8 cellular contexts compared by ENCODE assay signal in genomic region chr2:191020221-191020741, GRCh38. TPM values are rescaled to one million over a fixed set of nuclear protein-coding genes. Genes with fewer than 3 reads are reported as not detected.
A peak's percentile ranks its signal among the peaks of the same experiment; 100 is the strongest.
DNase-seq lines count a peak whose midpoint lies in the region; ATAC-seq and TF ChIP-seq lines count a peak whose summit lies in the region.

No MANE protein-coding gene starts in this region.

- H3K27me3 ChIP-seq in BE2C = no peaks in the 10 kb centered on the region

- DNase-seq in BE2C (peak; percentile 95), GM19238 (ENCODE audit: insufficient read length, low spot score) (peak; percentile 74), NCI-H460 (ENCODE audit: extremely low read depth, low read depth) (peak; percentile 95), left colon (peak; percentile 93 to 94)
- peak; percentile 92 for DNase-seq in activated CD4-positive, alpha-beta T cell treated with anti-CD3 and anti-CD28 coated beads for 24 hours (ENCODE audit: low read depth in 2 of 2)
- DNase-seq in stimulated activated CD4-positive, alpha-beta T cell treated with anti-CD3 and anti-CD28 coated beads, Interleukin-1b, Interleukin-23, amount 100 ng/mL, for 4 hours (ENCODE audit: low read depth in 2 of 2) = peak; percentile 94 to 98

- ATAC-seq in HG03432 (IDR thresholded peaks at IDR 0.05; ENCODE audit: unreplicated experiment) = peak; percentile 81
- peak; percentile 97 for ATAC-seq in left colon

- H3K27ac ChIP-seq in cingulate gyrus (ENCODE audit: low read depth, low read length) = peak overlapping the region; percentile 91

- no peak for TF ChIP-seq CTCF in BE2C (IDR thresholded peaks at IDR 0.05; ENCODE audit: low read depth, low read length)

- no peaks in the 10 kb centered on the region for H3K4me1 ChIP-seq in BE2C

- no peaks in the 10 kb centered on the region for H3K36me3 ChIP-seq in BE2C

- intact Hi-C loops in left colon (cut with DNase I, micrococcal nuclease) = no loop called here

- peak overlapping the region; percentile 88 for H3K4me3 ChIP-seq in BE2C (ENCODE audit: low read depth, low read length)

- H3K9me3 ChIP-seq in BE2C = no peaks in the 10 kb centered on the region

RNA-seq across cellular contexts. Expression of gene STAT1, which starts 6.3 kb away (rescaled TPM):
- 13.9 TPM for polyA plus RNA-seq in BE2C (2012; ENCODE audit: insufficient read depth, insufficient read length, low read depth)
- total RNA-seq in NCI-H460 (2014; rRNA removed; shearing (Covaris generic)) = 55.2 and 62.3 TPM in 2 replicates
- polyA plus RNA-seq in NCI-H460 (2014; cell fraction: nucleus; rRNA removed) = 48.7 and 108 TPM in 2 replicates
- total RNA-seq in left colon = 10 to 100 TPM; 54.1 to 91.7 TPM

Comparison
In these comparisons a context has a peak if more than half of its experiments do, and no peak if none do; other contexts are left out.
1. Peak in every context shown above with its lines: DNase-seq, ATAC-seq, H3K4me3 ChIP-seq and H3K27ac ChIP-seq.